Comparison of ENCODE assay signal across 9 cellular contexts in genomic region chr12:113130457-113131135, GRCh38. TPM values are rescaled to one million over a fixed set of nuclear protein-coding genes. Genes with fewer than 3 reads are reported as not detected.
DNase-seq lines count a peak whose midpoint lies in the region; ATAC-seq and TF ChIP-seq lines count a peak whose summit lies in the region.
"Had no signal": no experiment of that assay in that cellular context is flagged by ENCODE, and none has a peak within 500 bp of the region (broad histone marks: within the 10 kb centered on the region; RNA-seq: fewer than 3 reads in every experiment).

No MANE protein-coding gene starts in this region.

- H3K4me1 Mint-ChIP-seq in HFFc6 (ENCODE audit: low read depth) (no peaks in the 10 kb centered on the region), memory B cell (peaks cover 29% of the 10 kb centered on the region)
- H3K4me1 Mint-ChIP-seq in activated CD4-positive, alpha-beta memory T cell treated with anti-CD3 and anti-CD28 coated beads for 36 hours (ENCODE audit: low read depth) = peaks cover 5% of the 10 kb centered on the region

- H3K4me3 Mint-ChIP-seq in HFFc6 (no peak overlapping the region), memory B cell (peak overlapping the region; percentile 47)
- H3K4me3 Mint-ChIP-seq in activated CD4-positive, alpha-beta memory T cell treated with anti-CD3 and anti-CD28 coated beads for 36 hours = no peak overlapping the region

- DNase-seq in Ammon's horn (ENCODE audit: low spot score) = peak; percentile 76
- DNase-seq in HFFc6 = no peak
- DNase-seq in adrenal gland = peak; percentile 66 to 89 (median 72)
- peak; percentile 41 to 51 for DNase-seq in memory B cell (ENCODE audit: low spot score in 2 of 2)
- no peak for DNase-seq in activated CD4-positive, alpha-beta T cell treated with anti-CD3 and anti-CD28 coated beads for 48 hours
- DNase-seq in activated CD4-positive, alpha-beta memory T cell treated with anti-CD3 and anti-CD28 coated beads for 36 hours = no peak

- TF ChIP-seq POLR2A in adrenal gland (IDR thresholded peaks at IDR 0.05) (peak in 1 of 2 donors; percentile 42), GM18505 (IDR thresholded peaks at IDR 0.05; ENCODE audit: borderline replicate concordance, extremely low read depth, insufficient read depth, insufficient read length) (no peak)

- TF ChIP-seq CTCF in HFFc6 (IDR thresholded peaks at IDR 0.05) (peak; percentile 42), adrenal gland (IDR thresholded peaks at IDR 0.05) (peak in 2 of 6 experiments; percentile 9 to 13)

- peaks cover 0 to 14% of the 10 kb centered on the region in 2 donors for H3K4me1 ChIP-seq in adrenal gland (replicated peaks in 1 of 2)
- H3K4me1 ChIP-seq: HAP-1 had no signal

- 26 to 33% (median 31%) methylated on average over 3 to 18 of the region's 18 CpGs for WGBS in adrenal gland, 4 donors

- ATAC-seq in memory B cell (ENCODE audit: low read depth) (peak; percentile 86), GM18505 (IDR thresholded peaks at IDR 0.05; ENCODE audit: unreplicated experiment) (no peak), GM19035 (IDR thresholded peaks at IDR 0.05; ENCODE audit: unreplicated experiment) (no peak)

- peaks cover 22% of the 10 kb centered on the region for H3K27me3 Mint-ChIP-seq in HFFc6 (ENCODE audit: insufficient read depth)
- peaks cover 8% of the 10 kb centered on the region for H3K27me3 Mint-ChIP-seq in memory B cell
- H3K27me3 Mint-ChIP-seq in activated CD4-positive, alpha-beta memory T cell treated with anti-CD3 and anti-CD28 coated beads for 36 hours = peaks cover 2% of the 10 kb centered on the region

- no peak overlapping the region for H3K27ac Mint-ChIP-seq in HFFc6
- peak overlapping the region; percentile 79 for H3K27ac Mint-ChIP-seq in memory B cell
- H3K27ac Mint-ChIP-seq in activated CD4-positive, alpha-beta memory T cell treated with anti-CD3 and anti-CD28 coated beads for 36 hours = no peak overlapping the region

- H3K36me3 ChIP-seq in adrenal gland (replicated peaks in 1 of 2) = no peaks in the 10 kb centered on the region
- H3K36me3 ChIP-seq: HAP-1 had no signal

- POLR2A ChIA-PET in activated CD4-positive, alpha-beta memory T cell treated with anti-CD3 and anti-CD28 coated beads for 36 hours (lab: Charles Lee) = no interaction called here

- CTCF ChIA-PET in activated CD4-positive, alpha-beta memory T cell treated with anti-CD3 and anti-CD28 coated beads for 36 hours (lab: Charles Lee) = interaction anchor here (1.2 to 1.6 kb wide), 2 partner anchors 21 to 44 kb away, joined by 3 read pairs; no protein-coding TSS in a partner anchor

- no peak overlapping the region for H3K4me3 ChIP-seq in adrenal gland
- H3K4me3 ChIP-seq: HAP-1 had no signal

- no peaks in the 10 kb centered on the region for H3K9me3 ChIP-seq in adrenal gland (replicated peaks in 1 of 3)
- H3K9me3 ChIP-seq: HAP-1 had no signal

- H3K36me3 Mint-ChIP-seq in HFFc6 (ENCODE audit: low read depth) = no peaks in the 10 kb centered on the region
- no peaks in the 10 kb centered on the region for H3K36me3 Mint-ChIP-seq in memory B cell
- H3K36me3 Mint-ChIP-seq in activated CD4-positive, alpha-beta memory T cell treated with anti-CD3 and anti-CD28 coated beads for 36 hours = no peaks in the 10 kb centered on the region

- H3K9me3 Mint-ChIP-seq in HFFc6 (no peaks in the 10 kb centered on the region), memory B cell (no peaks in the 10 kb centered on the region)
- H3K9me3 Mint-ChIP-seq in activated CD4-positive, alpha-beta memory T cell treated with anti-CD3 and anti-CD28 coated beads for 36 hours = no peaks in the 10 kb centered on the region

- H3K27me3 ChIP-seq in adrenal gland = no peaks in the 10 kb centered on the region

- intact Hi-C loops in adrenal gland (cut with DNase I) = no loop called here
- intact Hi-C loops in activated CD4-positive, alpha-beta memory T cell treated with anti-CD3 and anti-CD28 coated beads for 36 hours (cut with micrococcal nuclease) = no loop called here

- peak overlapping the region in 3 of 5 donors; percentile 8 to 71 (median 19) for H3K27ac ChIP-seq in adrenal gland

RNA-seq across cellular contexts. Expression of gene RASAL1, which starts 5.0 kb away (rescaled TPM):
- not detected for total RNA-seq in HFFc6 (2021; fragmentation: NEBNext Ultra II Directional; extraction: Animal tissue kit (Norgen Biotek cat#: 25700))
- 10 to 100 TPM; 22.6 to 90.4 (median 43.3) TPM for total RNA-seq in adrenal gland
- 10 to 100 TPM; 38.9 to 54.2 (median 40.7) TPM for polyA plus RNA-seq in adrenal gland
- total RNA-seq in activated CD4-positive, alpha-beta memory T cell treated with anti-CD3 and anti-CD28 coated beads for 36 hours = 1 to 10 TPM; 4.4 to 4.9 TPM

RNA-seq across cellular contexts. Expression of gene CFAP73, which starts 18.9 kb away (rescaled TPM):
- total RNA-seq in HFFc6 (2021; fragmentation: NEBNext Ultra II Directional; extraction: Animal tissue kit (Norgen Biotek cat#: 25700)) = under 1 TPM in 1 of 6 experiments, not detected in 5; 0.17 TPM
- under 1 TPM in 2 of 8 donors, not detected in 6; 0.14 to 0.28 TPM for total RNA-seq in adrenal gland
- under 1 TPM in 2 of 3 donors, not detected in 1; 0.24 to 0.57 TPM for polyA plus RNA-seq in adrenal gland
- under 1 TPM; 0.90 to 0.94 TPM for total RNA-seq in activated CD4-positive, alpha-beta memory T cell treated with anti-CD3 and anti-CD28 coated beads for 36 hours

RNA-seq across cellular contexts. Expression of gene DDX54, which starts 54.7 kb away (rescaled TPM):
- 10 to 100 TPM; 60.1 to 71.0 (median 61.9) TPM for total RNA-seq in HFFc6 (2021; fragmentation: NEBNext Ultra II Directional; extraction: Animal tissue kit (Norgen Biotek cat#: 25700))
- 100 to 1,000 TPM in 2 of 8 donors, 10 to 100 TPM in 6; 62.0 to 109 (median 79.9) TPM for total RNA-seq in adrenal gland
- polyA plus RNA-seq in adrenal gland = 10 to 100 TPM; 27.9 to 60.5 (median 44.4) TPM
- 100 to 1,000 TPM; 107 to 109 TPM for total RNA-seq in activated CD4-positive, alpha-beta memory T cell treated with anti-CD3 and anti-CD28 coated beads for 36 hours

RNA-seq across cellular contexts. Expression of gene RITA1, which starts 54.9 kb away (rescaled TPM):
- 10 to 100 TPM; 18.0 to 20.9 (median 18.7) TPM for total RNA-seq in HFFc6 (2021; fragmentation: NEBNext Ultra II Directional; extraction: Animal tissue kit (Norgen Biotek cat#: 25700))
- total RNA-seq in adrenal gland = 10 to 100 TPM; 32.5 to 84.1 (median 42.5) TPM
- 10 to 100 TPM; 17.5 to 19.6 (median 18.6) TPM for polyA plus RNA-seq in adrenal gland
- 10 to 100 TPM; 18.7 to 22.0 TPM for total RNA-seq in activated CD4-positive, alpha-beta memory T cell treated with anti-CD3 and anti-CD28 coated beads for 36 hours

Comparison
In these comparisons a context has a peak if more than half of its experiments do, and no peak if none do; other contexts are left out.
1. DNase-seq: peak in Ammon's horn (single experiment), adrenal gland (7 of 7) and memory B cell (2 of 2); none in HFFc6 (single experiment), activated CD4-positive, alpha-beta T cell treated with anti-CD3 and anti-CD28 coated beads for 48 hours (single experiment) and activated CD4-positive, alpha-beta memory T cell treated with anti-CD3 and anti-CD28 coated beads for 36 hours (single experiment).
2. RNA of gene RASAL1, which starts 5.0 kb away (total RNA-seq): 22.6 to 90.4 TPM in adrenal gland and 4.4 to 4.9 TPM in activated CD4-positive, alpha-beta memory T cell treated with anti-CD3 and anti-CD28 coated beads for 36 hours; not detected in HFFc6; every median in the first group is over 4 times any median in the second.